Comparison of ENCODE assay signal across 21 cellular contexts in genomic region chr9:106052735-106053134, GRCh38.
"Had no signal": no experiment of that assay in that cellular context is flagged by ENCODE, and none has a peak within 500 bp of the region (broad histone marks: within the 10 kb centered on the region; RNA-seq: fewer than 3 reads in every experiment).

No MANE protein-coding gene starts in this region.

- H3K4me3 ChIP-seq: dorsolateral prefrontal cortex, gastrocnemius medialis, lung, mucosa of descending colon, ovary, thoracic aorta, transverse colon, upper lobe of right lung, uterus had no signal

- ATAC-seq: esophagus mucosa; gastrocnemius medialis; left lobe of liver; mucosa of descending colon; natural killer cell treated with Interleukin-12 subunit alpha and Interleukin-12 subunit beta and Interleukin-15 and Interleukin-18, amount 100 ng/mL, for 72 hours; stimulated activated naive B cell treated with anti-CD40 and anti-IgM and Interleukin-4, amounts not matched to agents 10 μg/mL and 1 μg/mL and 100 μg/mL, for 72 hours; upper lobe of right lung had no signal

- H3K4me1 ChIP-seq: gastrocnemius medialis, transverse colon, upper lobe of right lung, uterus had no signal

- FAIRE-seq: colon, keratinocyte had no signal

- H3K36me3 ChIP-seq: gastrocnemius medialis, ovary, thoracic aorta, transverse colon, upper lobe of right lung, uterus had no signal

- H3K27me3 ChIP-seq: dorsolateral prefrontal cortex, gastrocnemius medialis, ovary, transverse colon, upper lobe of right lung, uterus had no signal

- DNase-seq: dorsolateral prefrontal cortex; effector CD4-positive, alpha-beta T cell; gastrocnemius medialis; head of caudate nucleus; mucosa of descending colon; naive B cell; occipital lobe; ovary; stimulated activated CD4-positive, alpha-beta T cell treated with anti-CD3 and anti-CD28 coated beads, Interleukin-4, amount 100 ng/mL, for 4 hours; stimulated activated naive B cell treated with anti-CD40 and anti-IgM and Interleukin-4, amounts not matched to agents 10 μg/mL and 1 μg/mL and 100 μg/mL, for 72 hours; transverse colon; upper lobe of right lung; uterus had no signal

- H3K27ac ChIP-seq: dorsolateral prefrontal cortex, epithelial cell of prostate, gastrocnemius medialis, ovary, thoracic aorta, transverse colon, upper lobe of right lung, uterus had no signal

- H3K9me3 ChIP-seq: gastrocnemius medialis, mucosa of descending colon, ovary, thoracic aorta, transverse colon, upper lobe of right lung, uterus had no signal
